ENCODE assay signal across 24 cellular contexts in the genomic region with DNA sequence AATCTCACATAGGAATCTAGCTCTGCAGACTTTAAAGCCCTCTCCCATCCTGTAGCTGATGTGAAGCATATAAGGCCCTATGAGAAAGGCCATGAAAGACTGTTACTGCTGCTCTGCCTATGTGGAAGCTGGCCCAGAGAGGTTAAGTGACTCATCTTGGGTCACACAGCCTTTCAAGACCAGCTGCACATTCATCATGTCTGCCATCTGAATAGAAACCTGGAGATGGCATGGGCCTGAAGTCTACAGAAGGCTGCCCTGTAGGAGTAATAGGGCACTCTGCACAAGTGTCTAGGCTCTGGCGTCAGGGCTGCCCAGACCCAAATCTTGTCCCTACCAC. TPM values are rescaled to one million over a fixed set of nuclear protein-coding genes. Genes with fewer than 3 reads are reported as not detected.
"Had no signal": no experiment of that assay in that cellular context is flagged by ENCODE, and none has a peak within 500 bp of the region (broad histone marks: within the 10 kb centered on the region; RNA-seq: fewer than 3 reads in every experiment).

No MANE protein-coding gene starts in this region.

- H2AFZ ChIP-seq: parathyroid adenoma had no signal

- H3K9ac ChIP-seq: parathyroid adenoma had no signal

- H3K4me1 ChIP-seq: lower lobe of right lung, parathyroid adenoma, prostate gland, upper lobe of right lung, vagina had no signal

- H3K27ac Mint-ChIP-seq: immature natural killer cell; memory B cell; nephron progenitor cell; stimulated activated memory B cell treated with anti-CD40 and anti-IgM and Interleukin-4, amounts not matched to agents 10 μg/mL and 1 μg/mL and 100 μg/mL, for 72 hours; stimulated activated naive CD8-positive, alpha-beta T cell treated with anti-CD3 and anti-CD28 coated beads, Interleukin-15, Interleukin-2, amounts not matched to agents 100 ng/mL and 50 ng/mL, for 24 hours had no signal

- H3K9me3 Mint-ChIP-seq: immature natural killer cell; memory B cell; nephron progenitor cell; stimulated activated memory B cell treated with anti-CD40 and anti-IgM and Interleukin-4, amounts not matched to agents 10 μg/mL and 1 μg/mL and 100 μg/mL, for 72 hours; stimulated activated naive CD8-positive, alpha-beta T cell treated with anti-CD3 and anti-CD28 coated beads, Interleukin-15, Interleukin-2, amounts not matched to agents 100 ng/mL and 50 ng/mL, for 24 hours had no signal

- H3K4me3 ChIP-seq: dorsolateral prefrontal cortex, left ventricle myocardium inferior, lower lobe of right lung, prostate gland, spleen, tibial artery, upper lobe of right lung, vagina had no signal

- H3K36me3 ChIP-seq: left ventricle myocardium inferior, lower lobe of right lung, prostate gland, spleen, tibial artery, upper lobe of right lung, vagina had no signal

- H3K79me2 ChIP-seq: parathyroid adenoma had no signal

- FAIRE-seq: kidney had no signal

- H3K4me3 Mint-ChIP-seq: immature natural killer cell; memory B cell; nephron progenitor cell; stimulated activated memory B cell treated with anti-CD40 and anti-IgM and Interleukin-4, amounts not matched to agents 10 μg/mL and 1 μg/mL and 100 μg/mL, for 72 hours; stimulated activated naive CD8-positive, alpha-beta T cell treated with anti-CD3 and anti-CD28 coated beads, Interleukin-15, Interleukin-2, amounts not matched to agents 100 ng/mL and 50 ng/mL, for 24 hours had no signal

- H3K9me3 ChIP-seq: left ventricle myocardium inferior, lower lobe of right lung, prostate gland, spleen, tibial artery, upper lobe of right lung, vagina had no signal

- DNase-seq: cortex of kidney; dorsolateral prefrontal cortex; effector CD8-positive, alpha-beta T cell; foreskin keratinocyte; immature natural killer cell; kidney; left cardiac atrium; left ventricle myocardium inferior; lower lobe of right lung; midbrain; nephron progenitor cell; spleen; stimulated activated CD4-positive, alpha-beta T cell treated with anti-CD3 and anti-CD28 coated beads, Interleukin-15, amount 100 ng/mL, for 24 hours; stimulated activated CD4-positive, alpha-beta T cell treated with anti-CD3 and anti-CD28 coated beads, Interleukin-1b, Interleukin-23, amount 100 ng/mL, for 48 hours; stimulated activated CD4-positive, alpha-beta T cell treated with anti-CD3 and anti-CD28 coated beads, Interleukin-4, amount 100 ng/mL, for 24 hours; tibial artery; upper lobe of right lung had no signal

- H3K27ac ChIP-seq: dorsolateral prefrontal cortex, foreskin keratinocyte, left ventricle myocardium inferior, lower lobe of right lung, parathyroid adenoma, prostate gland, spleen, tibial artery, upper lobe of right lung, vagina had no signal

- ATAC-seq: foreskin keratinocyte; left cardiac atrium; lower lobe of right lung; sciatic nerve; stimulated activated memory B cell treated with anti-CD40 and anti-IgM and Interleukin-4, amounts not matched to agents 10 μg/mL and 1 μg/mL and 100 μg/mL, for 72 hours; upper lobe of right lung had no signal

- H3K4me1 Mint-ChIP-seq: immature natural killer cell; stimulated activated memory B cell treated with anti-CD40 and anti-IgM and Interleukin-4, amounts not matched to agents 10 μg/mL and 1 μg/mL and 100 μg/mL, for 72 hours had no signal

- H3K36me3 Mint-ChIP-seq: immature natural killer cell; memory B cell; stimulated activated memory B cell treated with anti-CD40 and anti-IgM and Interleukin-4, amounts not matched to agents 10 μg/mL and 1 μg/mL and 100 μg/mL, for 72 hours had no signal

- H3K27me3 ChIP-seq: tibial artery, upper lobe of right lung, vagina had no signal

RNA-seq across cellular contexts. Expression of a gene that starts 59.4 kb away (rescaled TPM):
- total RNA-seq: vagina had no signal
